17 cellular contexts compared by ENCODE assay signal in the genomic region with DNA sequence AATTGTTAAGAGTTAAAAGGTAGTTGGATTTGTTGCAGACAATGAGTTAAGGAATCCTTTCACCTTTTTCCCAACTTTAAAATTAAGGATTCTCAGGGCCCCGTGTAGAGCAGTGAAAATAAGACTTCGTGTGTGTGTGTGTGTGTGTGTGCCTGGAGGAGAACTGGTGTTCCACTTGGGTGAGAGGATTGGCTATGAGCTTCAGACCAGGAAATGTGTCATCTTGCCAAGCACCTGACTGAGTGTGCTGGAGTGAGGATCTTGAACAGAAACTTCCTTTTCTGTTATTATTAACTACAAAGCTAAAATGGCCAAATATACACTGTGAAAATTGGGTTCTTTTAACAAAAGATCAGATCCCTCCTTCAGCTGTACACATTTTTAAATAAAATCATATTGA.
"Had no signal": no experiment of that assay in that cellular context is flagged by ENCODE, and none has a peak within 500 bp of the region (broad histone marks: within the 10 kb centered on the region; RNA-seq: fewer than 3 reads in every experiment).

No MANE protein-coding gene starts in this region.

- H3K4me3 ChIP-seq: mucosa of descending colon, right atrium auricular region, tibial nerve had no signal

- H3K4me1 ChIP-seq: right atrium auricular region, tibial nerve had no signal

- H3K27me3 ChIP-seq: right atrium auricular region, tibial nerve had no signal

- DNase-seq: activated CD4-positive, alpha-beta T cell treated with anti-CD3 and anti-CD28 coated beads for 36 hours; activated CD4-positive, alpha-beta T cell treated with anti-CD3 and anti-CD28 coated beads, Interleukin-2, amount 50 U/mL, for 48 hours; activated CD8-positive, alpha-beta memory T cell treated with anti-CD3 and anti-CD28 coated beads, Interleukin-2, amount 10 ng/mL, durations not matched to agents 7 days and 5 days; effector CD8-positive, alpha-beta T cell; foreskin fibroblast; glutamatergic neuron; islet precursor cell; left ventricle myocardium superior; mucosa of descending colon; naive B cell; stimulated activated CD4-positive, alpha-beta T cell treated with anti-CD3 and anti-CD28 coated beads, Interleukin-12 subunit alpha, Interleukin-12 subunit beta, amount 100 ng/mL, for 4 hours; stimulated activated CD4-positive, alpha-beta T cell treated with anti-CD3 and anti-CD28 coated beads, Interleukin-2, amount 100 ng/mL, for 24 hours; stimulated activated naive CD8-positive, alpha-beta T cell treated with anti-CD3 and anti-CD28 coated beads, Interleukin-15, Interleukin-2, amounts not matched to agents 100 U/mL and 50 U/mL, for 24 hours; substantia nigra had no signal

- ATAC-seq: activated CD4-positive, alpha-beta T cell treated with anti-CD3 and anti-CD28 coated beads for 36 hours; activated CD8-positive, alpha-beta memory T cell treated with anti-CD3 and anti-CD28 coated beads, Interleukin-2, amount 10 ng/mL, durations not matched to agents 7 days and 5 days; left ventricle myocardium superior; mucosa of descending colon; stimulated activated naive CD8-positive, alpha-beta T cell treated with anti-CD3 and anti-CD28 coated beads, Interleukin-15, Interleukin-2, amounts not matched to agents 100 U/mL and 50 U/mL, for 24 hours; WTC11 had no signal

- H3K36me3 ChIP-seq: right atrium auricular region, tibial nerve had no signal

- H3K27ac ChIP-seq: right atrium auricular region, tibial nerve had no signal

- H3K9me3 ChIP-seq: mucosa of descending colon, right atrium auricular region, tibial nerve had no signal
